In genomic region chr1:241215203-241215602, GRCh38 we compare ENCODE assay signal across 18 cellular contexts.
DNase-seq lines count a peak whose midpoint lies in the region; ATAC-seq and TF ChIP-seq lines count a peak whose summit lies in the region.
"Had no signal": no experiment of that assay in that cellular context is flagged by ENCODE, and none has a peak within 500 bp of the region (broad histone marks: within the 10 kb centered on the region; RNA-seq: fewer than 3 reads in every experiment).

No MANE protein-coding gene starts in this region.

- 4 to 8% methylated on average over 4 of the region's 4 CpGs for WGBS in upper lobe of left lung, 2 donors

- H3K27me3 ChIP-seq in lower lobe of right lung (ENCODE audit: low read depth), result no peaks in the 10 kb centered on the region
- no peaks in the 10 kb centered on the region for H3K27me3 ChIP-seq in upper lobe of left lung

- intact Hi-C loops in lower lobe of right lung (cut with DNase I), result no loop called here

- H3K9me3 ChIP-seq in lower lobe of right lung (no peaks in the 10 kb centered on the region), upper lobe of left lung (peaks cover 0 to 4% (median 0%) of the 10 kb centered on the region in 4 donors)
- H3K9me3 ChIP-seq: A549 had no signal

- H3K4me1 ChIP-seq in lower lobe of right lung, result no peaks in the 10 kb centered on the region
- H3K4me1 ChIP-seq in upper lobe of left lung, result no peaks in the 10 kb centered on the region
- H3K4me1 ChIP-seq: A549 had no signal

- no peaks in the 10 kb centered on the region for H3K36me3 ChIP-seq in lower lobe of right lung
- no peaks in the 10 kb centered on the region for H3K36me3 ChIP-seq in upper lobe of left lung

- peak; percentile 15 for DNase-seq in EL
- peak; percentile 9 for DNase-seq in fibroblast of gingiva (ENCODE audit: low read depth)
- DNase-seq in lower lobe of right lung, result no peak
- peak in 1 of 2 donors; percentile 24 for DNase-seq in upper lobe of left lung
- no peak for DNase-seq in omental fat pad (ENCODE audit: low spot score)
- no peak for DNase-seq in NCI-H510A treated with DMSO at 0.1 percent for 48 hours (lab: John Stamatoyannopoulos, UW)
- no peak for DNase-seq in NK-92 treated with Interleukin-12 subunit alpha and Interleukin-12 subunit beta, amount 100 ng/mL, for 24 hours (lab: John Stamatoyannopoulos, UW)
- DNase-seq: C1 segment of cervical spinal cord, DMS53, H7, Karpas-422, MM.1S, NCI-H1105 treated with DMSO at 0.1 percent for 48 hours, NCI-H1694 treated with DMSO at 0.1 percent for 48 hours, NCI-H2107, NCI-H748 treated with DMSO at 0.1 percent for 48 hours, PC-3 had no signal

- H3K4me3 ChIP-seq in lower lobe of right lung (no peak overlapping the region), upper lobe of left lung (no peak overlapping the region)
- H3K4me3 ChIP-seq: A549 had no signal

- ATAC-seq in lower lobe of right lung, result peak; percentile 82 to 91
- ATAC-seq in upper lobe of left lung (ENCODE audit: low FRiP score in 2 of 2), result peak; percentile 39 to 60
- no peak for ATAC-seq in omental fat pad (ENCODE audit: low FRiP score)
- ATAC-seq: A549, PC-3 had no signal

- TF ChIP-seq CTCF in lower lobe of right lung (IDR thresholded peaks at IDR 0.05) (no peak), upper lobe of left lung (IDR thresholded peaks at IDR 0.05) (no peak), omental fat pad (IDR thresholded peaks at IDR 0.05) (no peak)

- no peak for TF ChIP-seq POLR2A in upper lobe of left lung (IDR thresholded peaks at IDR 0.05)

- no peak overlapping the region for H3K27ac ChIP-seq in lower lobe of right lung
- H3K27ac ChIP-seq in upper lobe of left lung, result no peak overlapping the region
- H3K27ac ChIP-seq: A549 had no signal

- peak in 1 of 4 donors; percentile 29 for TF ChIP-seq EP300 in upper lobe of left lung (IDR thresholded peaks at IDR 0.05)

Comparison
In these comparisons a context has a peak if more than half of its experiments do, and no peak if none do; other contexts are left out.
1. DNase-seq: peak in EL (single experiment) and fibroblast of gingiva (single experiment); none in lower lobe of right lung (single experiment), omental fat pad (single experiment), NCI-H510A treated with DMSO at 0.1 percent for 48 hours (single experiment) and NK-92 treated with Interleukin-12 subunit alpha and Interleukin-12 subunit beta, amount 100 ng/mL, for 24 hours (single experiment).